8 cellular contexts compared by ENCODE assay signal in the genomic region with DNA sequence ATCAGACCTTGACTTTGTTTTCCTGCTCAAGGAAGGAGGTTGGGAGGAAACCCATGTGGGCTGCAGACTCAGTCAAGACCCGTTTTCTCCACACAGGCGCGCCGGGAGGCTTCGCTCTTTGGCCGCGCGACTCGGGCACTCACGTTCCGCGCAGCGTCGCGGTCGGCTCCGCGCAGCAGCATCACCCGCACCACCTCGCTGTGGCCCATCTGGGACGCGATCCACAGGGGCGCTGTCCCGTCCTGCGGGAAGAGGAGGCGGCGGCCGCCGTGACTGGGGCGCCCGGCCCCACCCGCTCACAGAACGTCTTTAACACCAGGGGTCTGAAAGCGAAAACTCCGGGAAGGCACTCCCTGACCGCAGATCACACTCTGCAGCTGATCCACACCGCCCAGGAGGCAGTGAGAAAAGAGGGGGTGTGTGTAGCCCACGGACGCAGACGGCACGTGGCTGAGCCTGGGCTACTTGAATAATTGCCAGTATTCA. TPM values are rescaled to one million over a fixed set of nuclear protein-coding genes. Genes with fewer than 3 reads are reported as not detected.
A peak's percentile ranks its signal among the peaks of the same experiment; 100 is the strongest.
DNase-seq lines count a peak whose midpoint lies in the region; ATAC-seq and TF ChIP-seq lines count a peak whose summit lies in the region.

No MANE protein-coding gene starts in this region.

- 2 to 5% (median 2%) methylated on average over 19 to 41 of the region's 41 CpGs for WGBS in heart left ventricle, 4 donors

- H3K9me3 ChIP-seq in BE2C (no peaks in the 10 kb centered on the region), heart left ventricle (no peaks in the 10 kb centered on the region)

- no peak overlapping the region for H3K27ac Mint-ChIP-seq in progenitor cell of endocrine pancreas

- H3K9me3 Mint-ChIP-seq in progenitor cell of endocrine pancreas (ENCODE audit: low read depth): no peaks in the 10 kb centered on the region

- peak overlapping the region in 2 of 12 donors; percentile 36 to 39 for H3K27ac ChIP-seq in heart left ventricle

- H3K27me3 ChIP-seq in BE2C (no peaks in the 10 kb centered on the region), heart left ventricle (peaks cover 0 to 30% (median 0%) of the 10 kb centered on the region in 9 donors)

- H3K27me3 Mint-ChIP-seq in progenitor cell of endocrine pancreas: peaks cover 46% of the 10 kb centered on the region

- no peak for TF ChIP-seq CTCF in BE2C (IDR thresholded peaks at IDR 0.05; ENCODE audit: low read depth, low read length)
- TF ChIP-seq CTCF in heart left ventricle (IDR thresholded peaks at IDR 0.05): peak in 1 of 12 donors; percentile 26
- TF ChIP-seq CTCF in progenitor cell of endocrine pancreas (IDR thresholded peaks at IDR 0.05; ENCODE audit: unreplicated experiment): no peak

- H3K4me1 Mint-ChIP-seq in progenitor cell of endocrine pancreas (ENCODE audit: low read depth): peaks cover 16% of the 10 kb centered on the region

- H3K36me3 ChIP-seq in BE2C (no peaks in the 10 kb centered on the region), heart left ventricle (peaks cover 0 to under 1% (median 0%) of the 10 kb centered on the region in 9 donors)

- ATAC-seq in GM21423 (IDR thresholded peaks at IDR 0.05; ENCODE audit: unreplicated experiment) (peak; percentile 17), heart left ventricle (peak; percentile 40 to 76 (median 69)), HG02610 (IDR thresholded peaks at IDR 0.05; ENCODE audit: unreplicated experiment) (no peak)

- H3K4me1 ChIP-seq in BE2C (no peaks in the 10 kb centered on the region), heart left ventricle (peaks cover 0 to 15% (median 4%) of the 10 kb centered on the region in 12 donors)

- intact Hi-C loops in heart left ventricle (cut with DNase I): loop anchor here in 1 of 10 donors (10.0 kb wide), 1 partner anchor 295 kb away; no protein-coding TSS in a partner anchor

- peak overlapping the region; percentile 66 for H3K4me3 Mint-ChIP-seq in progenitor cell of endocrine pancreas (ENCODE audit: low read depth)

- no peaks in the 10 kb centered on the region for H3K36me3 Mint-ChIP-seq in progenitor cell of endocrine pancreas (ENCODE audit: insufficient read depth)

- DNase-seq in BE2C: no peak
- peak; percentile 5 to 13 for DNase-seq in activated CD4-positive, alpha-beta T cell treated with anti-CD3 and anti-CD28 coated beads, Interleukin-2, amount 50 U/mL, for 48 hours
- DNase-seq in heart left ventricle: peak in 4 of 5 donors; percentile 19 to 66 (median 36)
- peak; percentile 22 for DNase-seq in progenitor cell of endocrine pancreas (ENCODE audit: low spot score, unreplicated experiment)
- DNase-seq in middle frontal gyrus (ENCODE audit: extremely low spot score, low spot score): no peak
- DNase-seq in NCI-H1694 (lab: John Stamatoyannopoulos, UW): no peak

- H3K4me3 ChIP-seq in BE2C (ENCODE audit: low read depth, low read length): peak overlapping the region; percentile 33
- H3K4me3 ChIP-seq in heart left ventricle: peak overlapping the region; percentile 16 to 66 (median 48)

- TF ChIP-seq POLR2A in heart left ventricle (IDR thresholded peaks at IDR 0.05): no peak

RNA-seq across cellular contexts. Expression of a gene that starts 33.1 kb away (rescaled TPM):
- polyA plus RNA-seq in BE2C (2012; ENCODE audit: insufficient read depth, insufficient read length, low read depth): 8.8 TPM
- total RNA-seq in heart left ventricle: 10 to 100 TPM; 10.2 to 42.7 (median 16.8) TPM
- 10 to 100 TPM in 1 of 2 donors, 1 to 10 TPM in 1; 7.8 to 38.8 TPM for polyA plus RNA-seq in heart left ventricle
- total RNA-seq in progenitor cell of endocrine pancreas: 35.1 and 36.0 TPM in 2 replicates

RNA-seq across cellular contexts. Expression of a gene that starts 43.3 kb away (rescaled TPM):
- not detected for polyA plus RNA-seq in BE2C (2012; ENCODE audit: insufficient read depth, insufficient read length, low read depth)
- total RNA-seq in heart left ventricle: 1 to 10 TPM; 1.9 to 7.1 (median 5.4) TPM
- polyA plus RNA-seq in heart left ventricle: 1 to 10 TPM; 1.7 to 3.1 TPM
- 0.36 and 0.41 TPM in 2 replicates for total RNA-seq in progenitor cell of endocrine pancreas

Comparison
In these comparisons a context has a peak if more than half of its experiments do, and no peak if none do; other contexts are left out.
1. DNase-seq: peak in activated CD4-positive, alpha-beta T cell treated with anti-CD3 and anti-CD28 coated beads, Interleukin-2, amount 50 U/mL, for 48 hours (2 of 2), heart left ventricle (4 of 5) and progenitor cell of endocrine pancreas (single experiment); none in BE2C (single experiment), middle frontal gyrus (single experiment) and NCI-H1694 (single experiment).